In the genomic region with DNA sequence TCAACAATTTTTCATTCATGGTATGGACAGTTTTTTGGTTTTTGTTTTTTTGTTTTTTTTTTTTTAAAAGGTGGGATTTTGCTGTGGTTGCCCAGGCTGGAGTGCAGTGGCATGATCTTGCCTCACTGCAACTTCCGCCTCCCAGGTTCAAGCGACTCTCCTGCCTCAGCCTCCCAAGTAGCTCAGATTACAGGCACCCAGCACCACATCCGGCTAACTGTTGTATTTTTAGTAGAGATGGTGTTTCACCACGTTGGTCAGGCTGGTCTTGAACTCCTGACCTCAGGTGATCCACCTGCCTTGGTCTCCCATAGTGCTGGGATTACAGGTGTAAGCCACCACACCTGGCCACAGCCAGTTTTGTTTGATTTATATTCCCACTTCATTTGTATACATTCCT, we compare ENCODE assay signal across 6 cellular contexts. TPM values are rescaled to one million over a fixed set of nuclear protein-coding genes. Genes with fewer than 3 reads are reported as not detected.
"Had no signal": no experiment of that assay in that cellular context is flagged by ENCODE, and none has a peak within 500 bp of the region (broad histone marks: within the 10 kb centered on the region; RNA-seq: fewer than 3 reads in every experiment).

No MANE protein-coding gene starts in this region.

RNA-seq across cellular contexts. Expression of a gene that starts 16.6 kb away (rescaled TPM):
- total RNA-seq: HT-29 had no signal

RNA-seq across cellular contexts. Expression of a gene that starts 37.1 kb away (rescaled TPM):
- total RNA-seq: HT-29, PC-9, Peyer's patch, Right ventricle myocardium inferior, RPMI7951, SJSA1 had no signal
